10 cellular contexts compared by ENCODE assay signal in the genomic region with DNA sequence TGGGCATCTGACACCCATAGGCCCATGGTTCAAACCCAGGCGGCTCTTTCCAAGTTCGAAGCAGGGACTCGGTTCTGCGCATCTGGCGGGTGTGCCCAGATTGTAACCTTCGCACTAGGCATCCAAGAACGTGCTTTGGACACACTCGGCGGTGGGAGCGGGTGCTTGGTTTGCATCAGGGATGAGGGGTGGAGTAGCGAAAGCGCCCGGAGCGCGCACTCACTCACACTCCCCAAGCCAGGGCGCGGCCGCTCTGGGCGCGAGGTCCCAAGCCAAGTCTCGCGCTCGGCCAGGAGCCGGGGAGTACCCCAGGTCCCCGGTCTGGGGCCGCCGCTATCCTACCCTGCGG. TPM values are rescaled to one million over a fixed set of nuclear protein-coding genes. Genes with fewer than 3 reads are reported as not detected.
DNase-seq lines count a peak whose midpoint lies in the region; ATAC-seq and TF ChIP-seq lines count a peak whose summit lies in the region.
"Had no signal": no experiment of that assay in that cellular context is flagged by ENCODE, and none has a peak within 500 bp of the region (broad histone marks: within the 10 kb centered on the region; RNA-seq: fewer than 3 reads in every experiment).

No MANE protein-coding gene starts in this region.

- H3K4me1 ChIP-seq in PC-3 (ENCODE audit: insufficient read depth, low read length) (peaks cover 7% of the 10 kb centered on the region), mesodermal cell (ENCODE audit: control insufficient read depth, insufficient read depth, low read length, poor library complexity, severe bottlenecking) (no peaks in the 10 kb centered on the region), testis (no peaks in the 10 kb centered on the region), OCI-LY7 (ENCODE audit: insufficient read depth, low read length, poor library complexity, severe bottlenecking) (no peaks in the 10 kb centered on the region)

- H4K20me1 ChIP-seq in PC-3 (ENCODE audit: low read length), result no peaks in the 10 kb centered on the region
- H4K20me1 ChIP-seq in OCI-LY7 (ENCODE audit: insufficient read depth, low read length), result no peaks in the 10 kb centered on the region

- peak overlapping the region; percentile 96 for H3K4me2 ChIP-seq in PC-3 (ENCODE audit: low read length)
- no peak overlapping the region for H3K4me2 ChIP-seq in OCI-LY7 (ENCODE audit: low read length)

- peaks cover 2% of the 10 kb centered on the region for H3K27me3 Mint-ChIP-seq in endothelial cell (ENCODE audit: unreplicated experiment)

- H2AFZ ChIP-seq in PC-3 (ENCODE audit: low read length), result peak overlapping the region; percentile 94
- no peak overlapping the region for H2AFZ ChIP-seq in OCI-LY7 (ENCODE audit: low read length)

- intact Hi-C loops in PC-3 (cut with micrococcal nuclease), result no loop called here
- intact Hi-C loops in testis (cut with DNase I; ENCODE audit: low total_unique reads), result no loop called here
- intact Hi-C loops in OCI-LY7 (cut with micrococcal nuclease; ENCODE audit: unreplicated experiment), result no loop called here

- no peaks in the 10 kb centered on the region for H3K9me3 ChIP-seq in PC-3 (ENCODE audit: low read length)
- H3K9me3 ChIP-seq in mesodermal cell (ENCODE audit: control insufficient read depth, low read length), result no peaks in the 10 kb centered on the region
- no peaks in the 10 kb centered on the region for H3K9me3 ChIP-seq in testis
- H3K9me3 ChIP-seq in OCI-LY7 (ENCODE audit: low read length), result no peaks in the 10 kb centered on the region

- H3K9me3 Mint-ChIP-seq in endothelial cell (ENCODE audit: unreplicated experiment), result no peaks in the 10 kb centered on the region

- ATAC-seq in PC-3, result no peak
- no peak for ATAC-seq in GM21360 (IDR thresholded peaks at IDR 0.05; ENCODE audit: unreplicated experiment)

- H3F3A ChIP-seq in PC-3 (ENCODE audit: low read length, unreplicated experiment), result peaks cover 7% of the 10 kb centered on the region

- no peaks in the 10 kb centered on the region for H3K4me1 Mint-ChIP-seq in endothelial cell (ENCODE audit: unreplicated experiment)

- TF ChIP-seq POLR2A in testis (IDR thresholded peaks at IDR 0.05), result no peak

- H3K36me3 ChIP-seq in PC-3 (ENCODE audit: low read depth, low read length), result no peaks in the 10 kb centered on the region
- no peaks in the 10 kb centered on the region for H3K36me3 ChIP-seq in mesodermal cell (ENCODE audit: control insufficient read depth, insufficient read depth, low read length)
- no peaks in the 10 kb centered on the region for H3K36me3 ChIP-seq in testis (ENCODE audit: low read depth, missing control alignments)
- no peaks in the 10 kb centered on the region for H3K36me3 ChIP-seq in OCI-LY7 (ENCODE audit: insufficient read depth, low read length)

- no peaks in the 10 kb centered on the region for H3K36me3 Mint-ChIP-seq in endothelial cell (ENCODE audit: low read depth, unreplicated experiment)

- POLR2A ChIA-PET in PC-3 (lab: Charles Lee; ENCODE audit: unreplicated experiment), result no interaction called here
- POLR2A ChIA-PET in OCI-LY7 (lab: Charles Lee), result no interaction called here

- H3K27ac ChIP-seq in PC-3 (ENCODE audit: low read length) (no peak overlapping the region), mesodermal cell (ENCODE audit: low read depth, low read length, severe bottlenecking) (no peak overlapping the region), testis (peak overlapping the region in 1 of 2 donors; percentile 24), OCI-LY7 (ENCODE audit: low read depth, low read length, poor library complexity, severe bottlenecking) (no peak overlapping the region)

- DNase-seq in PC-3, result no peak
- DNase-seq in endothelial cell (ENCODE audit: low spot score), result no peak
- DNase-seq in testis, result no peak
- DNase-seq in OCI-LY7 (ENCODE audit: low spot score), result no peak
- DNase-seq in NCI-H526 treated with DMSO at 0.1 percent for 48 hours (lab: John Stamatoyannopoulos, UW), result no peak
- DNase-seq in AG08396 (ENCODE audit: low spot score), result no peak
- DNase-seq: effector CD8-positive, alpha-beta T cell; NCI-H1694 treated with DMSO at 0.1 percent for 48 hours had no signal

- H3K4me3 ChIP-seq in PC-3 (ENCODE audit: low read length) (peak overlapping the region; percentile 97), mesodermal cell (ENCODE audit: extremely low read depth, insufficient read depth, low read length, poor library complexity, severe bottlenecking) (peak overlapping the region; percentile 47), testis (peak overlapping the region; percentile 52 to 62), OCI-LY7 (ENCODE audit: low read depth, low read length, poor library complexity, severe bottlenecking) (no peak overlapping the region)

- CTCF ChIA-PET in PC-3 (lab: Charles Lee), result no interaction called here
- CTCF ChIA-PET in OCI-LY7 (lab: Charles Lee; ENCODE audit: unreplicated experiment), result no interaction called here

- H3K27me3 ChIP-seq in PC-3 (ENCODE audit: low read length), result no peaks in the 10 kb centered on the region
- H3K27me3 ChIP-seq in testis, result no peaks in the 10 kb centered on the region

- H3K79me2 ChIP-seq in PC-3 (ENCODE audit: low read length) (0 out of 2 replicates have a peak, but pooled peaks cover 5% of the 10 kb centered on the region), OCI-LY7 (ENCODE audit: insufficient read depth, low read depth, low read length) (no peaks in the 10 kb centered on the region)

- no peak overlapping the region for H3K27ac Mint-ChIP-seq in endothelial cell (ENCODE audit: unreplicated experiment)

- no TSS peak for BruUV-seq in PC-3 (replicated peaks; lab: Mats Ljungman, UMichigan)
- no TSS peak for BruUV-seq in OCI-LY7 (replicated peaks; lab: Mats Ljungman, UMichigan)

- 4 to 19% methylated on average over 7 to 10 of the region's 28 CpGs for WGBS in mesodermal cell (ENCODE audit: insufficient coverage in 2 of 2), 2 experiments
- 6% methylated on average over 17 of the region's 28 CpGs; no CpG with 5 or more reads in 1 of the 2 donors for WGBS in testis, 2 donors

- H3K9ac ChIP-seq in PC-3 (ENCODE audit: low read length), result no peak overlapping the region

- H3K9me2 ChIP-seq in PC-3 (replicated peaks; ENCODE audit: low read length) (no peaks in the 10 kb centered on the region), OCI-LY7 (ENCODE audit: insufficient read depth, low read length) (no peaks in the 10 kb centered on the region)

- peak overlapping the region; percentile 80 for H3K4me3 Mint-ChIP-seq in endothelial cell (ENCODE audit: unreplicated experiment)

- TF ChIP-seq CTCF in PC-3 (conservative IDR thresholded peaks at IDR 0.05; ENCODE audit: low read depth, low read length), result no peak
- no peak for TF ChIP-seq CTCF in endothelial cell (IDR thresholded peaks at IDR 0.05; ENCODE audit: unreplicated experiment)
- no peak for TF ChIP-seq CTCF in testis (IDR thresholded peaks at IDR 0.05)
- TF ChIP-seq CTCF in OCI-LY7 (conservative IDR thresholded peaks at IDR 0.05; ENCODE audit: low read length), result no peak

RNA-seq across cellular contexts. Expression of gene SYT9, which starts 0.2 kb away (rescaled TPM):
- 6.3 and 7.4 TPM in 2 replicates for total RNA-seq in PC-3 (2014; rRNA removed)
- total RNA-seq in endothelial cell (ENCODE audit: unreplicated experiment), result 0.21 TPM
- polyA plus RNA-seq in mesodermal cell (2013, experiment 1 of 2), result 0.85 TPM
- 0.46 TPM for polyA plus RNA-seq in mesodermal cell (2013, experiment 2 of 2)
- 1 to 10 TPM; 2.7 to 3.1 TPM for total RNA-seq in testis
- polyA plus RNA-seq in testis (ENCODE audit: insufficient read depth, low read depth, low replicate concordance), result 4.1 TPM
- total RNA-seq in OCI-LY7 (2014; rRNA removed; shearing (Covaris generic)), result 0.19 and 0.31 TPM in 2 replicates
- total RNA-seq in OCI-LY7 (2022), result 0.11 TPM in 1 of 2 replicates, not detected in the other
